1 cellular context compared by ENCODE assay signal in genomic region chr11:105054723-105055492, GRCh38.
TF ChIP-seq lines count a peak whose summit lies in the region.

No MANE protein-coding gene starts in this region.

TF ChIP-seq in SK-N-SH, 30 proteins besides CTCF, POLR2A, EP300 and RAD21 (continued from another document):
- no peak for TF ChIP-seq GATA2 (CRISPR knock-in tag; IDR thresholded peaks at IDR 0.05)
